10 cellular contexts compared by ENCODE assay signal in the genomic region with DNA sequence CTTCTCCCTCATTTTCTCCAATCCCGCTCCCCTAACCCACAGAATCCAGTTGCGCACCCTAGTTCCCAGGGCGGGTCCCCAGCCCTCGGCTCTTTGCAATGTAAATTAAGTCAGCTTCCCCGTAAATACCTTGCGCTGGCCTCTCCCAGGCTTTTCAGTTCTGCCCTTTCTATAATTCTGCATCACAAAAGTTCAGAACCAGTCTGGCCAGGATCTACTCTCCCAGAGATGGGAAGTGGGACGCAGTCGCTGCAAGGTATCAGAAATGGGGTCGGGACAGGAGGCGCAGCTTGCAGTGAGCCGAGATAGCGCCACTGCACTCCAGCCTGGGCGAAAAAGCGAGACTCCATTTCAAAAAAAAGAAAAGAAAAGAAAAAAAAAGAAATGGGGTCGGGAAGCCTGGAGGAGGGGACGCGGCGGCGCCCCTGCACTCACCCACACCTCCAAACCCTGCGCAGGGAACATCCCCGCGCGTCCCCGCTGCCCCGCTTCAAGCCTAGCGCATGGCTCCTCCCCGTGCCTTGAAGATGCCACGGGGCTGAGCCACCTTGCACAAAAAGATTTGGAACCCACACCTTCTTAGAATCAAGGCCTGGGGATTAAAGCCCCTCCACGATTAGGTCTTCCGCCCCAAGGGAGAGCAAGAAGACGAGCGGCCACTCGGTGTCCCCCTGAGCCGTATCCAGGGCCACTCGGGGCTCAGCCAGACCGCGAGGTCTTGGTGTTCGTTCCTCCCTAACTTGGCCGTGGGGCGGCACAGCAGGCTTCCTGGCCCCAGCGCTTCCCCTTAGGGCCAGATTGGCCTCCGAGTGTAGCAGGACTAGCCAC. TPM values are rescaled to one million over a fixed set of nuclear protein-coding genes. Genes with fewer than 3 reads are reported as not detected.
DNase-seq lines count a peak whose midpoint lies in the region; ATAC-seq, FAIRE-seq and TF ChIP-seq lines count a peak whose summit lies in the region.
"Had no signal": no experiment of that assay in that cellular context is flagged by ENCODE, and none has a peak within 500 bp of the region (broad histone marks: within the 10 kb centered on the region; RNA-seq: fewer than 3 reads in every experiment).

No MANE protein-coding gene starts in this region.

- H3K9me3 Mint-ChIP-seq in neural progenitor cell = peaks cover 14% of the 10 kb centered on the region

- H3K27me3 Mint-ChIP-seq in T-helper 17 cell (peaks cover 32% of the 10 kb centered on the region), neural progenitor cell (ENCODE audit: insufficient read depth, low read depth) (peaks cover 24% of the 10 kb centered on the region)

- no peak overlapping the region for H3K23ac ChIP-seq in H1 (ENCODE audit: insufficient read length)

- H3K4ac ChIP-seq in H1 (replicated peaks; ENCODE audit: insufficient read length, low read depth, low read length) = peak overlapping the region; percentile 74

- H2BK5ac ChIP-seq in H1 (ENCODE audit: low read depth, low read length) = peak overlapping the region; percentile 94

- H3K27me3 ChIP-seq in H1 (replicated peaks in 1 of 4; ENCODE audit: control insufficient read depth in 3 of 4, extremely low read depth in 1 of 4, insufficient read depth in 3 of 4, low read length in 3 of 4) = no peaks in the 10 kb centered on the region
- peaks cover 37% of the 10 kb centered on the region for H3K27me3 ChIP-seq in neural progenitor cell

- H3K56ac ChIP-seq in H1 (replicated peaks; ENCODE audit: insufficient read length, low read depth, low read length) = peak overlapping the region; percentile 70

- peaks cover 5 to 17% (median 8%) of the 10 kb centered on the region in 4 experiments; a peak in 6 of 7 replicates for H3K4me1 ChIP-seq in H1 (replicated peaks in 1 of 4; ENCODE audit: control insufficient read depth in 3 of 4, insufficient read depth in 4 of 4, low read length in 3 of 4)
- peaks cover 13% of the 10 kb centered on the region for H3K4me1 ChIP-seq in neural progenitor cell
- H3K4me1 ChIP-seq: gastrocnemius medialis had no signal

- peak overlapping the region; percentile 81; the same call in 1 of the 2 replicates for H2BK15ac ChIP-seq in H1 (ENCODE audit: low read length)

- no peak; a peak in 1 of 4 replicates for TF ChIP-seq RAD21 in H1 (IDR thresholded peaks at IDR 0.05 in 1 of 2, conservative IDR thresholded peaks at IDR 0.05 in 1 of 2; ENCODE audit: low read depth in 2 of 2, low read length in 2 of 2)

- H3K14ac ChIP-seq in H1 (ENCODE audit: insufficient read length) = no peak overlapping the region

- peak overlapping the region; percentile 99 for H3K18ac ChIP-seq in H1 (ENCODE audit: extremely low read depth, low read length)

- H2AK5ac ChIP-seq in H1 (ENCODE audit: low read depth, low read length) = peak overlapping the region; percentile 75; the same call in 1 of the 2 replicates

- H3K79me2 ChIP-seq in H1 (ENCODE audit: control insufficient read depth in 1 of 2, insufficient read depth in 2 of 2, low read length in 2 of 2) = no peaks in the 10 kb centered on the region
- no peaks in the 10 kb centered on the region for H3K79me2 ChIP-seq in neural progenitor cell (ENCODE audit: low read depth)

- H3F3A ChIP-seq in neural progenitor cell (ENCODE audit: low read depth) = peaks cover 37% of the 10 kb centered on the region

- H3K4me3 ChIP-seq in H1 (ENCODE audit: extremely low read depth in 1 of 4, insufficient read depth in 2 of 4, low read depth in 3 of 4, low read length in 4 of 4) (peak overlapping the region; percentile 29 to 51 (median 41)), neural progenitor cell (peak overlapping the region; percentile 59)
- H3K4me3 ChIP-seq: gastrocnemius medialis had no signal

- peak in 1 of 2 experiments; percentile 71; a peak in 1 of 3 replicates for TF ChIP-seq EP300 in H1 (IDR thresholded peaks at IDR 0.05; ENCODE audit: borderline replicate concordance in 1 of 2, low read depth in 2 of 2, low read length in 2 of 2)

- H4K5ac ChIP-seq in H1 (ENCODE audit: insufficient read length, low read depth, low read length) = peak overlapping the region; percentile 73

- CTCF ChIA-PET in H1 (lab: Charles Lee; ENCODE audit: partially characterized antibody) = interaction anchor here (0.6 to 1.0 kb wide), 2 partner anchors 30 to 206 kb away, joined by 3 read pairs; no protein-coding TSS in a partner anchor

- peak overlapping the region; percentile 91 for H2BK120ac ChIP-seq in H1 (replicated peaks; ENCODE audit: low read depth, low read length)

- H4K20me1 ChIP-seq in H1 (replicated peaks in 1 of 2; ENCODE audit: control insufficient read depth in 1 of 2, insufficient read depth in 2 of 2, low read length in 2 of 2) (no peaks in the 10 kb centered on the region), neural progenitor cell (ENCODE audit: low read depth) (no peaks in the 10 kb centered on the region)

- DNase-seq in ELF-1 (ENCODE audit: low read depth, low spot score) (peak; percentile 85), T-helper 17 cell (no peak), H1 (ENCODE audit: low read depth in 1 of 2, low spot score in 2 of 2) (peak; percentile 58 to 72), neural progenitor cell (ENCODE audit: low spot score) (peak; percentile 58), 8988T (no peak), ureter (ENCODE audit: low spot score) (no peak), putamen (ENCODE audit: low spot score) (no peak)
- DNase-seq: gastrocnemius medialis had no signal

- peak overlapping the region; percentile 97; the same call in 1 of the 2 replicates for H2BK20ac ChIP-seq in H1 (ENCODE audit: low read length)

- H3K27ac Mint-ChIP-seq in T-helper 17 cell (no peak overlapping the region), neural progenitor cell (no peak overlapping the region)

- H2BK12ac ChIP-seq in H1 (ENCODE audit: low read depth, low read length) = peak overlapping the region; percentile 95

- H2AFZ ChIP-seq in H1 (ENCODE audit: low read length) = no peak overlapping the region
- H2AFZ ChIP-seq in neural progenitor cell (replicated peaks) = peak overlapping the region; percentile 86

- H3K4me2 ChIP-seq in H1 (ENCODE audit: insufficient read depth in 1 of 2, low read depth in 2 of 2, low read length in 2 of 2) (peak overlapping the region; percentile 69 to 76), neural progenitor cell (peak overlapping the region; percentile 95)

- ATAC-seq in T-helper 17 cell (peak; percentile 66), GM18511 (IDR thresholded peaks at IDR 0.05; ENCODE audit: unreplicated experiment) (no peak)
- ATAC-seq: gastrocnemius medialis had no signal

- H3K23me2 ChIP-seq in H1 (ENCODE audit: low read depth, low read length) = peaks cover 5% of the 10 kb centered on the region

- H3K9ac ChIP-seq in H1 (replicated peaks in 1 of 4; ENCODE audit: extremely low read depth in 1 of 4, low read depth in 3 of 4, low read length in 3 of 4) (peak overlapping the region in 3 of 4 experiments; percentile 64 to 71 (median 64); a peak in 6 of 7 replicates), neural progenitor cell (no peak overlapping the region)

- peak; percentile 65 for FAIRE-seq in H1 (lab: Jason Lieb, UNC)

- H3K4me3 Mint-ChIP-seq in T-helper 17 cell (peak overlapping the region; percentile 71), neural progenitor cell (peak overlapping the region; percentile 71)

- H3K36me3 Mint-ChIP-seq in T-helper 17 cell (ENCODE audit: low read depth) (peaks cover 7% of the 10 kb centered on the region), neural progenitor cell (peaks cover 2% of the 10 kb centered on the region)

- WGBS in H1 (ENCODE audit: extremely low coverage in 1 of 2, insufficient coverage in 1 of 2, insufficient read length in 1 of 2, insufficient replicate concordance in 2 of 2, low coverage in 1 of 2, low lambda C conversion rate in 2 of 2, missing lambda C conversion rate in 1 of 2), 2 experiments = 5% methylated on average over 40 of the region's 42 CpGs; no CpG with 5 or more reads in 1 of the 2 experiments

- H4K8ac ChIP-seq in H1 (ENCODE audit: extremely low read depth, insufficient read depth, low read length) = peak overlapping the region; percentile 90; the same call in 1 of the 2 replicates

- no peaks in the 10 kb centered on the region for H3K9me3 ChIP-seq in T-helper 17 cell (ENCODE audit: control insufficient read depth, low read length, poor library complexity, severe bottlenecking)
- peaks cover 0 to 3% of the 10 kb centered on the region in 2 experiments; a peak in 1 of 4 replicates for H3K9me3 ChIP-seq in H1 (ENCODE audit: insufficient read depth in 2 of 2, low read depth in 1 of 2, low read length in 1 of 2)
- H3K9me3 ChIP-seq in neural progenitor cell (ENCODE audit: low read depth) = no peaks in the 10 kb centered on the region
- H3K9me3 ChIP-seq: gastrocnemius medialis had no signal

- POLR2A ChIA-PET in H1 (lab: Charles Lee; ENCODE audit: partially characterized antibody) = interaction anchor here (0.7 to 1.3 kb wide), 6 partner anchors 10 to 258 kb away, joined by 3 to 6 read pairs (median 4); partner anchors contain the start of genes F11R and ITLN2

- H3K27ac ChIP-seq in H1 (ENCODE audit: low read depth, low read length) (peak overlapping the region; percentile 70), neural progenitor cell (no peak overlapping the region)
- H3K27ac ChIP-seq: gastrocnemius medialis had no signal

- H4K91ac ChIP-seq in H1 (replicated peaks; ENCODE audit: insufficient read length, low read length) = peak overlapping the region; percentile 79

- H3K79me1 ChIP-seq in H1 (ENCODE audit: low read depth, low read length) = no peaks in the 10 kb centered on the region

- TF ChIP-seq CTCF in H1 (IDR thresholded peaks at IDR 0.05; ENCODE audit: control extremely low read depth in 1 of 3, insufficient read depth in 1 of 3, low read depth in 1 of 3, low read length in 3 of 3) (no peak), neural progenitor cell (IDR thresholded peaks at IDR 0.05) (no peak)

- H3K4me1 Mint-ChIP-seq in T-helper 17 cell (peaks cover 9% of the 10 kb centered on the region), neural progenitor cell (peaks cover 8% of the 10 kb centered on the region)

- TF ChIP-seq POLR2A in H1 (IDR thresholded peaks at IDR 0.05; ENCODE audit: control extremely low read depth in 1 of 2, low read depth in 2 of 2, low read length in 2 of 2) = peak in 1 of 2 experiments; percentile 43; a peak in 1 of 3 replicates

- H3K36me3 ChIP-seq in H1 (ENCODE audit: control insufficient read depth in 2 of 4, insufficient read depth in 4 of 4, low read length in 3 of 4) (no peaks in the 10 kb centered on the region), neural progenitor cell (no peaks in the 10 kb centered on the region)
- H3K36me3 ChIP-seq: gastrocnemius medialis had no signal

RNA-seq across cellular contexts. Expression of gene ITLN2, which starts 27.2 kb away (rescaled TPM):
- total RNA-seq in T-helper 17 cell (not detected), neural progenitor cell (ENCODE audit: low replicate concordance) (not detected in 2 replicates), ureter (not detected)
- 4.7 and 5.6 TPM in 2 replicates for total RNA-seq in H1 (2021; fragmentation: NEBNext Ultra II Directional; extraction: Animal tissue kit (Norgen Biotek cat#: 25700))
- 6.3 and 6.8 TPM in 2 replicates for polyA plus RNA-seq in H1 (2011; rRNA removed)
- polyA plus RNA-seq in H1 (2011; cell fraction: cytosol; rRNA removed) = 9.1 TPM
- 8.5 TPM for polyA plus RNA-seq in H1 (2011; cell fraction: nucleus; rRNA removed)
- polyA plus RNA-seq in H1 (2012, experiment 1 of 2) = 4.6 to 6.4 TPM (median 5.9 TPM) in 4 replicates
- 3.2 TPM for polyA plus RNA-seq in H1 (2012, experiment 2 of 2)
- polyA plus RNA-seq in H1 (2013, experiment 1 of 2) = 4.9 TPM
- 5.5 TPM for polyA plus RNA-seq in H1 (2013, experiment 2 of 2)
- polyA minus RNA-seq in H1 (2011; rRNA and poly(A)+ RNA removed) = 7.3 and 9.4 TPM in 2 replicates
- 2.7 TPM for polyA minus RNA-seq in H1 (2011; cell fraction: cytosol; rRNA and poly(A)+ RNA removed)
- 5.1 TPM for polyA minus RNA-seq in H1 (2011; cell fraction: nucleus; rRNA and poly(A)+ RNA removed)
- total RNA-seq: Daoy, gastrocnemius medialis had no signal

RNA-seq across cellular contexts. Expression of gene F11R, which starts 39.2 kb away (rescaled TPM):
- total RNA-seq in T-helper 17 cell (10 to 100 TPM; 13.5 to 23.6 TPM), neural progenitor cell (ENCODE audit: low replicate concordance) (60.0 and 69.3 TPM in 2 replicates), ureter (166 TPM)
- 143 and 159 TPM in 2 replicates for total RNA-seq in H1 (2021; fragmentation: NEBNext Ultra II Directional; extraction: Animal tissue kit (Norgen Biotek cat#: 25700))
- polyA plus RNA-seq in H1 (2011; rRNA removed) = 170 and 200 TPM in 2 replicates
- 209 TPM for polyA plus RNA-seq in H1 (2011; cell fraction: cytosol; rRNA removed)
- 263 TPM for polyA plus RNA-seq in H1 (2011; cell fraction: nucleus; rRNA removed)
- 95.6 to 141 TPM (median 108 TPM) in 4 replicates for polyA plus RNA-seq in H1 (2012, experiment 1 of 2)
- 73.5 TPM for polyA plus RNA-seq in H1 (2012, experiment 2 of 2)
- polyA plus RNA-seq in H1 (2013, experiment 1 of 2) = 109 TPM
- 126 TPM for polyA plus RNA-seq in H1 (2013, experiment 2 of 2)
- 478 and 502 TPM in 2 replicates for polyA minus RNA-seq in H1 (2011; rRNA and poly(A)+ RNA removed)
- 112 TPM for polyA minus RNA-seq in H1 (2011; cell fraction: cytosol; rRNA and poly(A)+ RNA removed)
- 133 TPM for polyA minus RNA-seq in H1 (2011; cell fraction: nucleus; rRNA and poly(A)+ RNA removed)

RNA-seq across cellular contexts. Expression of gene TSTD1, which starts 57.0 kb away (rescaled TPM):
- total RNA-seq in T-helper 17 cell = 10 to 100 TPM; 45.5 to 45.7 TPM
- total RNA-seq in H1 (2021; fragmentation: NEBNext Ultra II Directional; extraction: Animal tissue kit (Norgen Biotek cat#: 25700)) = 60.4 and 60.9 TPM in 2 replicates
- 314 and 360 TPM in 2 replicates for polyA plus RNA-seq in H1 (2011; rRNA removed)
- 233 TPM for polyA plus RNA-seq in H1 (2011; cell fraction: cytosol; rRNA removed)
- 138 TPM for polyA plus RNA-seq in H1 (2011; cell fraction: nucleus; rRNA removed)
- 57.6 to 120 TPM (median 104 TPM) in 4 replicates for polyA plus RNA-seq in H1 (2012, experiment 1 of 2)
- 148 TPM for polyA plus RNA-seq in H1 (2012, experiment 2 of 2)
- 135 TPM for polyA plus RNA-seq in H1 (2013, experiment 1 of 2)
- polyA plus RNA-seq in H1 (2013, experiment 2 of 2) = 134 TPM
- 8.8 and 15.5 TPM in 2 replicates for polyA minus RNA-seq in H1 (2011; rRNA and poly(A)+ RNA removed)
- polyA minus RNA-seq in H1 (2011; cell fraction: cytosol; rRNA and poly(A)+ RNA removed) = 20.8 TPM
- polyA minus RNA-seq in H1 (2011; cell fraction: nucleus; rRNA and poly(A)+ RNA removed) = 26.1 TPM
- total RNA-seq in neural progenitor cell (ENCODE audit: low replicate concordance) = 29.9 and 59.9 TPM in 2 replicates
- 79.8 TPM for total RNA-seq in ureter

Comparison
In these comparisons a context has a peak if more than half of its experiments do, and no peak if none do; other contexts are left out.
1. DNase-seq: peak in ELF-1 (single experiment), H1 (2 of 2) and neural progenitor cell (single experiment); none in T-helper 17 cell (0 of 3), 8988T (single experiment), ureter (single experiment) and putamen (single experiment).